29 cellular contexts compared by ENCODE assay signal in the genomic region with DNA sequence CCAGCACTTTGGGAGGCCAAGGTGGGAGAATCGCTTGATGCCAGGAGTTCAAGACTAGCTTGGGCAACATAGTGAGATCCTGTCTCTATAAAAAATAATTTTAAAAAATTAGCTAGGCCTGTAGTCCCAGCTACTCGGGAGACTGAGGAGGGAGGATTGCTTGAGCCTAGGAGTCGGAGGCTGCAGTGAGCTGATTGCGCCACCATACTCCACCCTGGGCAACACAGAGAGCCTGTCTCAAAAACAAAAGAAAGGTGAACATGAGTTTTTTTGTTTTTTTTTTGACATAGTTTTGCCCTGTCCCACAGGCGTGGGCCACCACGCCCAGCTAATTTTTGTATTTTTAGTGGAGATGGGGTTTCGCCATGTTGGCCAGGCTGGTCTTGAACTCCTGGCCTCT. TPM values are rescaled to one million over a fixed set of nuclear protein-coding genes. Genes with fewer than 3 reads are reported as not detected.
DNase-seq lines count a peak whose midpoint lies in the region; ATAC-seq and TF ChIP-seq lines count a peak whose summit lies in the region.
"Had no signal": no experiment of that assay in that cellular context is flagged by ENCODE, and none has a peak within 500 bp of the region (broad histone marks: within the 10 kb centered on the region; RNA-seq: fewer than 3 reads in every experiment).

No MANE protein-coding gene starts in this region.

- H3K36me3 ChIP-seq in KMS-11 (ENCODE audit: insufficient read depth) (no peaks in the 10 kb centered on the region; the same call in 1 of the 2 replicates), osteoblast (ENCODE audit: insufficient read depth, low read length) (peaks cover 38% of the 10 kb centered on the region)
- H3K36me3 ChIP-seq in naive thymus-derived CD4-positive, alpha-beta T cell (ENCODE audit: control insufficient read depth in 2 of 3, insufficient read depth in 3 of 3, low read length in 3 of 3): peaks cover 0 to 43% (median 0%) of the 10 kb centered on the region in 3 experiments

- H3K4me1 Mint-ChIP-seq in activated CD4-positive, alpha-beta T cell treated with anti-CD3 and anti-CD28 coated beads, Interleukin-2, amount 10 ng/mL, durations not matched to agents 7 days and 5 days: peaks cover 53% of the 10 kb centered on the region
- H3K4me1 Mint-ChIP-seq in T-helper 17 cell: peaks cover 41% of the 10 kb centered on the region
- H3K4me1 Mint-ChIP-seq in naive thymus-derived CD4-positive, alpha-beta T cell: peaks cover 42 to 67% (median 62%) of the 10 kb centered on the region in 7 donors

- no peak overlapping the region for H3K4me3 Mint-ChIP-seq in activated CD4-positive, alpha-beta T cell treated with anti-CD3 and anti-CD28 coated beads, Interleukin-2, amount 10 ng/mL, durations not matched to agents 7 days and 5 days
- no peak overlapping the region for H3K4me3 Mint-ChIP-seq in T-helper 17 cell
- H3K4me3 Mint-ChIP-seq in naive thymus-derived CD4-positive, alpha-beta T cell: peak overlapping the region in 1 of 10 donors; percentile 64
- H3K4me3 Mint-ChIP-seq: activated naive CD8-positive, alpha-beta T cell treated with anti-CD3 and anti-CD28 coated beads for 36 hours; CD8-positive, alpha-beta T cell; stimulated activated memory B cell treated with anti-CD40 and anti-IgM and Interleukin-4, amounts not matched to agents 10 μg/mL and 1 μg/mL and 100 μg/mL, for 72 hours; type B pancreatic cell had no signal

- H4K20me1 ChIP-seq in KMS-11 (ENCODE audit: insufficient read depth) (no peaks in the 10 kb centered on the region), osteoblast (ENCODE audit: insufficient read depth, low read length) (peaks cover 59% of the 10 kb centered on the region)

- POLR2A ChIA-PET in activated CD4-positive, alpha-beta T cell treated with anti-CD3 and anti-CD28 coated beads, Interleukin-2, amount 10 ng/mL, durations not matched to agents 7 days and 5 days (lab: Charles Lee): no interaction called here
- POLR2A ChIA-PET in naive thymus-derived CD4-positive, alpha-beta T cell (lab: Charles Lee): interaction anchor here (0.6 to 3.2 kb wide), 3 partner anchors 25 to 424 kb away, joined by 3 to 14 read pairs (median 9); no protein-coding TSS in a partner anchor

- CTCF ChIA-PET in activated CD4-positive, alpha-beta T cell treated with anti-CD3 and anti-CD28 coated beads, Interleukin-2, amount 10 ng/mL, durations not matched to agents 7 days and 5 days (lab: Charles Lee): interaction anchor here (0.8 to 1.7 kb wide), 4 partner anchors 10 to 40 kb away, joined by 3 to 7 read pairs (median 4); no protein-coding TSS in a partner anchor
- CTCF ChIA-PET in naive thymus-derived CD4-positive, alpha-beta T cell (lab: Charles Lee): no interaction called here

- peaks cover 55% of the 10 kb centered on the region for H3K36me3 Mint-ChIP-seq in activated CD4-positive, alpha-beta T cell treated with anti-CD3 and anti-CD28 coated beads, Interleukin-2, amount 10 ng/mL, durations not matched to agents 7 days and 5 days (ENCODE audit: low read depth)
- H3K36me3 Mint-ChIP-seq in T-helper 17 cell (ENCODE audit: low read depth): peaks cover 18% of the 10 kb centered on the region
- peaks cover 10 to 26% (median 22%) of the 10 kb centered on the region in 5 donors for H3K36me3 Mint-ChIP-seq in naive thymus-derived CD4-positive, alpha-beta T cell

- H3K4me2 ChIP-seq in KMS-11: peak overlapping the region; percentile 89
- no peak overlapping the region for H3K4me2 ChIP-seq in osteoblast (ENCODE audit: insufficient read depth, low read length)

- TF ChIP-seq CTCF in KMS-11 (conservative IDR thresholded peaks at IDR 0.05; ENCODE audit: low read depth, low read length) (no peak), osteoblast (IDR thresholded peaks at IDR 0.05; ENCODE audit: extremely low read depth, low read depth, low read length) (no peak)

- H3K9ac ChIP-seq in KMS-11: 0 out of 2 replicates have a peak overlapping the region, but pooled peaks have one; percentile 76

- H3K4me1 ChIP-seq in KMS-11 (ENCODE audit: low read depth, poor library complexity, severe bottlenecking) (peaks cover 54% of the 10 kb centered on the region), osteoblast (ENCODE audit: insufficient read depth, low read length) (peaks cover 49% of the 10 kb centered on the region)
- peaks cover 16 to 29% of the 10 kb centered on the region in 2 donors for H3K4me1 ChIP-seq in naive thymus-derived CD4-positive, alpha-beta T cell (ENCODE audit: control insufficient read depth in 2 of 2, insufficient read depth in 2 of 2, low read length in 2 of 2)

- no peak overlapping the region for H3K4me3 ChIP-seq in KMS-11 (IDR thresholded peaks at IDR 0.05; ENCODE audit: insufficient read depth, low read depth, low read length)
- H3K4me3 ChIP-seq in osteoblast (ENCODE audit: insufficient read depth, low read length): no peak overlapping the region
- no peak overlapping the region for H3K4me3 ChIP-seq in naive thymus-derived CD4-positive, alpha-beta T cell (ENCODE audit: low read length)
- H3K4me3 ChIP-seq: cardiac muscle cell, left ventricle myocardium inferior had no signal

- H2AFZ ChIP-seq in KMS-11 (ENCODE audit: low read depth) (no peak overlapping the region), osteoblast (ENCODE audit: low read length) (no peak overlapping the region)

- ATAC-seq in GM18867 (IDR thresholded peaks at IDR 0.05; ENCODE audit: unreplicated experiment) (no peak), T-helper 17 cell (no peak)
- no peak for ATAC-seq in naive thymus-derived CD4-positive, alpha-beta T cell
- ATAC-seq: stimulated activated memory B cell treated with anti-CD40 and anti-IgM and Interleukin-4, amounts not matched to agents 10 μg/mL and 1 μg/mL and 100 μg/mL, for 72 hours had no signal

- intact Hi-C loops in naive thymus-derived CD4-positive, alpha-beta T cell (cut with micrococcal nuclease): no loop called here

- no peak for DNase-seq in activated CD4-positive, alpha-beta T cell treated with anti-CD3 and anti-CD28 coated beads, Interleukin-2, amount 10 ng/mL, durations not matched to agents 7 days and 5 days
- no peak for DNase-seq in activated CD4-positive, alpha-beta T cell treated with anti-CD3 and anti-CD28 coated beads, Interleukin-2, amount 50 U/mL, for 4 hours
- DNase-seq in epithelial cell of prostate (ENCODE audit: low read depth, low spot score) (no peak), osteoblast (ENCODE audit: insufficient read length, low spot score, missing footprints) (no peak), T-helper 17 cell (no peak)
- DNase-seq in naive thymus-derived CD4-positive, alpha-beta T cell: no peak
- DNase-seq: activated CD4-positive, alpha-beta T cell treated with anti-CD3 and anti-CD28 coated beads for 1 hour; activated CD8-positive, alpha-beta memory T cell treated with anti-CD3 and anti-CD28 coated beads for 24 hours; activated effector memory CD4-positive, alpha-beta T cell treated with anti-CD3 and anti-CD28 coated beads, Interleukin-2, amount 50 U/mL, for 16 hours; activated naive CD8-positive, alpha-beta T cell treated with anti-CD3 and anti-CD28 coated beads for 36 hours; aorta; CD8-positive, alpha-beta T cell; cortex of kidney; effector memory CD8-positive, alpha-beta T cell; erythroblast; glutamatergic neuron; Kasumi-1; left ventricle myocardium inferior; NCI-H1417; NCI-H2029 treated with DMSO at 0.1 percent for 48 hours; NCI-H526 treated with DMSO at 0.1 percent for 48 hours; nucleus accumbens; SHP77 treated with DMSO at 0.1 percent for 48 hours had no signal

- H3K27me3 ChIP-seq in KMS-11 (ENCODE audit: insufficient read depth, low read depth): no peaks in the 10 kb centered on the region
- no peaks in the 10 kb centered on the region for H3K27me3 ChIP-seq in osteoblast (ENCODE audit: insufficient read depth, low read length)
- H3K27me3 ChIP-seq in naive thymus-derived CD4-positive, alpha-beta T cell (ENCODE audit: control insufficient read depth in 2 of 2, insufficient read depth in 2 of 2, low read length in 2 of 2): no peaks in the 10 kb centered on the region
- H3K27me3 ChIP-seq: cardiac muscle cell had no signal

- H3K79me2 ChIP-seq in KMS-11 (ENCODE audit: insufficient read depth, low read depth): peaks cover 72% of the 10 kb centered on the region
- H3K79me2 ChIP-seq in osteoblast (ENCODE audit: insufficient read depth, low read length): peaks cover 92% of the 10 kb centered on the region

- peak overlapping the region; percentile 99 for H3K27ac ChIP-seq in KMS-11
- H3K27ac ChIP-seq in epithelial cell of prostate: peak overlapping the region; percentile 98
- peak overlapping the region; percentile 25 for H3K27ac ChIP-seq in osteoblast (ENCODE audit: low read depth, low read length)
- H3K27ac ChIP-seq in naive thymus-derived CD4-positive, alpha-beta T cell (ENCODE audit: low read depth, low read length): no peak overlapping the region
- H3K27ac ChIP-seq: 22Rv1 had no signal

- H3K9me3 ChIP-seq in osteoblast (ENCODE audit: low read depth, low read length): no peaks in the 10 kb centered on the region
- no peaks in the 10 kb centered on the region for H3K9me3 ChIP-seq in T-helper 17 cell (ENCODE audit: control insufficient read depth, low read length, poor library complexity, severe bottlenecking)
- no peaks in the 10 kb centered on the region for H3K9me3 ChIP-seq in naive thymus-derived CD4-positive, alpha-beta T cell (ENCODE audit: control insufficient read depth in 2 of 3, low read length in 3 of 3)
- H3K9me3 ChIP-seq: left ventricle myocardium inferior had no signal

- H3K9me3 Mint-ChIP-seq in activated CD4-positive, alpha-beta T cell treated with anti-CD3 and anti-CD28 coated beads, Interleukin-2, amount 10 ng/mL, durations not matched to agents 7 days and 5 days: no peaks in the 10 kb centered on the region
- H3K9me3 Mint-ChIP-seq in naive thymus-derived CD4-positive, alpha-beta T cell: peaks cover 0 to 1% (median 0%) of the 10 kb centered on the region in 11 donors
- H3K9me3 Mint-ChIP-seq: activated naive CD8-positive, alpha-beta T cell treated with anti-CD3 and anti-CD28 coated beads for 36 hours; CD8-positive, alpha-beta T cell; effector memory CD8-positive, alpha-beta T cell; stimulated activated memory B cell treated with anti-CD40 and anti-IgM and Interleukin-4, amounts not matched to agents 10 μg/mL and 1 μg/mL and 100 μg/mL, for 72 hours; type B pancreatic cell had no signal

- peak overlapping the region; percentile 48 for H3K27ac Mint-ChIP-seq in activated CD4-positive, alpha-beta T cell treated with anti-CD3 and anti-CD28 coated beads, Interleukin-2, amount 10 ng/mL, durations not matched to agents 7 days and 5 days
- no peak overlapping the region for H3K27ac Mint-ChIP-seq in T-helper 17 cell
- H3K27ac Mint-ChIP-seq in naive thymus-derived CD4-positive, alpha-beta T cell: peak overlapping the region in 4 of 9 donors; percentile 5 to 80 (median 71)
- H3K27ac Mint-ChIP-seq: type B pancreatic cell had no signal

- H3K27me3 Mint-ChIP-seq in activated CD4-positive, alpha-beta T cell treated with anti-CD3 and anti-CD28 coated beads, Interleukin-2, amount 10 ng/mL, durations not matched to agents 7 days and 5 days: no peaks in the 10 kb centered on the region
- H3K27me3 Mint-ChIP-seq in T-helper 17 cell: no peaks in the 10 kb centered on the region
- no peaks in the 10 kb centered on the region for H3K27me3 Mint-ChIP-seq in naive thymus-derived CD4-positive, alpha-beta T cell
- H3K27me3 Mint-ChIP-seq: activated naive CD8-positive, alpha-beta T cell treated with anti-CD3 and anti-CD28 coated beads for 36 hours; effector memory CD8-positive, alpha-beta T cell; stimulated activated memory B cell treated with anti-CD40 and anti-IgM and Interleukin-4, amounts not matched to agents 10 μg/mL and 1 μg/mL and 100 μg/mL, for 72 hours; type B pancreatic cell had no signal

RNA-seq across cellular contexts. Expression of gene MED15, which starts 17.6 kb away (rescaled TPM):
- total RNA-seq in activated CD4-positive, alpha-beta T cell treated with anti-CD3 and anti-CD28 coated beads, Interleukin-2, amount 10 ng/mL, durations not matched to agents 7 days and 5 days: 100 to 1,000 TPM; 141 to 182 TPM
- total RNA-seq in osteoblast (36.9 and 49.8 TPM in 2 replicates), T-helper 17 cell (100 to 1,000 TPM; 207 to 251 TPM)
- total RNA-seq in naive thymus-derived CD4-positive, alpha-beta T cell: 100 to 1,000 TPM; 169 to 235 (median 201) TPM
- polyA plus RNA-seq in naive thymus-derived CD4-positive, alpha-beta T cell: 10 to 100 TPM; 24.3 to 76.6 TPM

RNA-seq across cellular contexts. Expression of gene KLHL22, which starts 29.5 kb away (rescaled TPM):
- total RNA-seq in activated CD4-positive, alpha-beta T cell treated with anti-CD3 and anti-CD28 coated beads, Interleukin-2, amount 10 ng/mL, durations not matched to agents 7 days and 5 days: 10 to 100 TPM; 38.7 to 40.1 TPM
- total RNA-seq in osteoblast: 36.9 and 46.6 TPM in 2 replicates
- total RNA-seq in T-helper 17 cell: 10 to 100 TPM; 28.1 to 33.1 TPM
- 10 to 100 TPM; 31.1 to 71.3 (median 42.0) TPM for total RNA-seq in naive thymus-derived CD4-positive, alpha-beta T cell
- polyA plus RNA-seq in naive thymus-derived CD4-positive, alpha-beta T cell: 10 to 100 TPM; 20.6 to 26.2 TPM
